ENCODE assay signal across 16 cellular contexts in the genomic region with DNA sequence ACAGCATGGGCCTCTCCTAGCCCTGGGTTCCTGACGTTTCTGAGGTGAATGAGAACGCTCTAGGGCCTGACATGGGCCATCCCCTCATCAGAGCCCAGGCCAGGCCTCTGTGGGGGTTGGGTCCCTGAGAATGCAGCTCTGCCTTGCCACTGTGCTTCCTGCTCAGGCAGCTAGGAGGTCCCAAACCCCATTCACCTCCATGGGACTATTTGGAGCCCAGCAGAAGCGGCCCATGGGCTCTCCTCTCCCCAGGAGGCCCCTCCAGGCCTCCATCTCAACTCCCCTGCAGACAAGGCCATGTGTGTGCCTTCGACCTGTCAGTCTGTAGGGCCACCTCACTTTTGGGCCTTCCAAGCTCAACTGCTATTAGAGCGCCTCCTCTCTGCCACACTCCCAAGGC. TPM values are rescaled to one million over a fixed set of nuclear protein-coding genes. Genes with fewer than 3 reads are reported as not detected.
A peak's percentile ranks its signal among the peaks of the same experiment; 100 is the strongest.
DNase-seq lines count a peak whose midpoint lies in the region; ATAC-seq, FAIRE-seq and TF ChIP-seq lines count a peak whose summit lies in the region.
"Had no signal": no experiment of that assay in that cellular context is flagged by ENCODE, and none has a peak within 500 bp of the region (broad histone marks: within the 10 kb centered on the region; RNA-seq: fewer than 3 reads in every experiment).

No MANE protein-coding gene starts in this region.

- WGBS in HepG2 (ENCODE audit: low lambda C conversion rate) = 100% methylated on average over 3 of the region's 5 CpGs
- 93% methylated on average over 3 of the region's 5 CpGs for WGBS in right lobe of liver (ENCODE audit: insufficient coverage, low coverage, low lambda C conversion rate, missing lambda C conversion rate)
- WGBS in spleen, 5 donors = 89 to 100% (median 97%) methylated on average over 1 to 5 of the region's 5 CpGs

- ATAC-seq in HepG2 = no peak; the same call in 2 of the 3 replicates
- ATAC-seq in right lobe of liver = no peak
- no peak for ATAC-seq in WTC11
- no peak for ATAC-seq in lower lobe of right lung
- ATAC-seq in HG03108 (IDR thresholded peaks at IDR 0.05; ENCODE audit: unreplicated experiment) = no peak
- ATAC-seq: left colon had no signal

- 0 out of 2 replicates have a peak overlapping the region, but pooled peaks have one; percentile 27 for H3K9ac ChIP-seq in HepG2 (ENCODE audit: insufficient read depth, low read depth, low read length)

- peaks cover 64% of the 10 kb centered on the region for H3K4me1 ChIP-seq in HepG2 (ENCODE audit: insufficient read depth, low read length)
- peaks cover 4 to 42% (median 22%) of the 10 kb centered on the region in 4 donors for H3K4me1 ChIP-seq in right lobe of liver
- peaks cover 83% of the 10 kb centered on the region for H3K4me1 ChIP-seq in lower lobe of right lung
- H3K4me1 ChIP-seq in spleen = peaks cover 25 to 100% (median 86%) of the 10 kb centered on the region in 6 donors

- peak overlapping the region; percentile 49; the same call in 1 of the 2 replicates for H3K27ac Mint-ChIP-seq in WTC11

- no peak overlapping the region for H3K4me2 ChIP-seq in HepG2 (ENCODE audit: low read depth, low read length)

- H3K27me3 ChIP-seq in HepG2 (ENCODE audit: control insufficient read depth in 1 of 2, insufficient read depth in 2 of 2, low read length in 2 of 2) (no peaks in the 10 kb centered on the region), right lobe of liver (no peaks in the 10 kb centered on the region), lower lobe of right lung (ENCODE audit: low read depth) (no peaks in the 10 kb centered on the region), spleen (replicated peaks in 1 of 7) (no peaks in the 10 kb centered on the region)
- H3K27me3 ChIP-seq: suprapubic skin had no signal

- H4K20me1 ChIP-seq in HepG2 (ENCODE audit: insufficient read depth, low read length) = peaks cover 56% of the 10 kb centered on the region

- H3K36me3 ChIP-seq in HepG2 (replicated peaks in 1 of 2; ENCODE audit: control insufficient read depth in 1 of 2, insufficient read depth in 2 of 2, low read length in 2 of 2) (peaks cover 0 to 1% of the 10 kb centered on the region in 2 experiments; a peak in 2 of 5 replicates), right lobe of liver (no peaks in the 10 kb centered on the region), lower lobe of right lung (no peaks in the 10 kb centered on the region), spleen (peaks cover 0 to 4% (median 0%) of the 10 kb centered on the region in 6 donors)
- H3K36me3 ChIP-seq: suprapubic skin had no signal

- H3K27me3 Mint-ChIP-seq in WTC11 (ENCODE audit: low read depth) = no peaks in the 10 kb centered on the region
- H3K27me3 Mint-ChIP-seq: naive B cell had no signal

- in situ Hi-C loops in HepG2 (cut with HindIII; ENCODE audit: extremely low pct_ligation_motif_present, low pct_unique_long_range_greater_than_20kb) = no loop called here

- H3K4me1 Mint-ChIP-seq in WTC11 = peaks cover 31% of the 10 kb centered on the region

- H3K36me3 Mint-ChIP-seq in WTC11 = no peaks in the 10 kb centered on the region
- H3K36me3 Mint-ChIP-seq: naive B cell had no signal

- DNase-seq in HepG2 (ENCODE audit: low spot score) (no peak), right lobe of liver (no peak), WTC11 (ENCODE audit: low spot score) (no peak), lower lobe of right lung (no peak), SKM-1 (lab: John Stamatoyannopoulos, UW; ENCODE audit: unreplicated experiment) (no peak), GM10248 (ENCODE audit: extremely low spot score) (no peak), spleen (no peak)
- DNase-seq: DMS79; left colon; naive B cell; NCI-H2171 treated with DMSO at 0.1 percent for 48 hours; NK-92 treated with Interleukin-12 subunit alpha and Interleukin-12 subunit beta, amount 100 ng/mL, for 24 hours; SIG-M5 had no signal

- peaks cover 81% of the 10 kb centered on the region for H3K79me2 ChIP-seq in HepG2 (ENCODE audit: insufficient read depth, low read length)

- no peaks in the 10 kb centered on the region for H3K9me3 Mint-ChIP-seq in WTC11
- H3K9me3 Mint-ChIP-seq: naive B cell had no signal

- peak; percentile 26; the same call in 1 of the 2 replicates for TF ChIP-seq CTCF in HepG2 (CRISPR knock-in tag; IDR thresholded peaks at IDR 0.05)
- no peak for TF ChIP-seq CTCF in right lobe of liver (IDR thresholded peaks at IDR 0.05)
- TF ChIP-seq CTCF in WTC11 (IDR thresholded peaks at IDR 0.05) = no peak
- TF ChIP-seq CTCF in lower lobe of right lung (IDR thresholded peaks at IDR 0.05) = no peak
- no peak for TF ChIP-seq CTCF in GM10248 (IDR thresholded peaks at IDR 0.05; ENCODE audit: control extremely low read depth, extremely low read depth, low read depth, missing control alignments)
- TF ChIP-seq CTCF in spleen (IDR thresholded peaks at IDR 0.05 in 8 of 11, conservative IDR thresholded peaks at IDR 0.05 in 3 of 11) = peak in 1 of 11 experiments; percentile 24

- TF ChIP-seq POLR2A in HepG2 (IDR thresholded peaks at IDR 0.05; ENCODE audit: insufficient read depth in 1 of 2, low read depth in 2 of 2, low read length in 2 of 2) (no peak), right lobe of liver (IDR thresholded peaks at IDR 0.05) (no peak), spleen (IDR thresholded peaks at IDR 0.05) (no peak)

- no peak for TF ChIP-seq RAD21 in HepG2 (CRISPR knock-in tag; IDR thresholded peaks at IDR 0.05)

- CTCF ChIA-PET in HepG2 (lab: Yijun Ruan, JAX; ENCODE audit: low intra/inter-chr PET ratio, low total read pairs) = no interaction called here
- CTCF ChIA-PET in WTC11 (lab: Charles Lee) = interaction anchor here (0.5 to 3.7 kb wide), 21 partner anchors 10 to 362 kb away, joined by 3 to 31 read pairs (median 5); partner anchors contain the start of gene ELL
- CTCF ChIA-PET in GM10248 (lab: Yijun Ruan, JAX) = interaction anchor here (0.8 to 2.3 kb wide), 8 partner anchors 8 to 205 kb away, joined by 3 to 11 read pairs (median 4); no protein-coding TSS in a partner anchor

- H3K4me3 Mint-ChIP-seq in WTC11 = no peak overlapping the region
- H3K4me3 Mint-ChIP-seq: naive B cell had no signal

- no peaks in the 10 kb centered on the region for H3K9me3 ChIP-seq in HepG2 (ENCODE audit: low read length)
- H3K9me3 ChIP-seq in right lobe of liver = no peaks in the 10 kb centered on the region
- H3K9me3 ChIP-seq in lower lobe of right lung = no peaks in the 10 kb centered on the region
- no peaks in the 10 kb centered on the region for H3K9me3 ChIP-seq in spleen
- H3K9me3 ChIP-seq: suprapubic skin had no signal

- intact Hi-C loops in HepG2 (cut with micrococcal nuclease; ENCODE audit: unreplicated experiment) = loop anchor here (5.0 kb wide), 1 partner anchor 37 kb away; the partner anchor contains the start of gene ELL
- intact Hi-C loops in right lobe of liver (cut with DNase I) = no loop called here
- intact Hi-C loops in lower lobe of right lung (cut with DNase I) = no loop called here
- intact Hi-C loops in spleen (cut with DNase I; ENCODE audit: low total_unique reads) = no loop called here

- FAIRE-seq in HepG2 (lab: Jason Lieb, UNC) = no peak
- FAIRE-seq: HTR-8/SVneo had no signal

- H3K4me3 ChIP-seq in HepG2 (replicated peaks in 1 of 3; ENCODE audit: insufficient read depth in 1 of 3, low read depth in 2 of 3, low read length in 3 of 3) (no peak overlapping the region), right lobe of liver (no peak overlapping the region), lower lobe of right lung (no peak overlapping the region), spleen (no peak overlapping the region)
- H3K4me3 ChIP-seq: suprapubic skin had no signal

- BruUV-seq in HepG2 (replicated peaks; lab: Mats Ljungman, UMichigan) = no TSS peak

- POLR2A ChIA-PET in HepG2 (lab: Yijun Ruan, JAX) (interaction anchor here (0.7 to 1.1 kb wide), 2 partner anchors 9 to 103 kb away, joined by 3 read pairs; no protein-coding TSS in a partner anchor), WTC11 (lab: Charles Lee) (interaction anchor here (0.8 kb wide), 1 partner anchor 105 kb away, joined by 3 read pairs; no protein-coding TSS in a partner anchor), GM10248 (lab: Yijun Ruan, JAX) (no interaction called here)

- TF ChIP-seq EP300 in HepG2 (IDR thresholded peaks at IDR 0.05; ENCODE audit: low read depth in 2 of 2, low read length in 2 of 2) = no peak
- TF ChIP-seq EP300 in HepG2 (CRISPR knock-in tag; IDR thresholded peaks at IDR 0.05; ENCODE audit: borderline replicate concordance) = no peak

- H2AFZ ChIP-seq in HepG2 (ENCODE audit: low read length) = no peak overlapping the region

- H3K27ac ChIP-seq in HepG2 (ENCODE audit: extremely low read length, insufficient read depth, low read length) = no peak overlapping the region
- H3K27ac ChIP-seq in right lobe of liver = no peak overlapping the region
- peak overlapping the region; percentile 71 for H3K27ac ChIP-seq in lower lobe of right lung
- peak overlapping the region in 3 of 8 donors; percentile 18 to 53 (median 27) for H3K27ac ChIP-seq in spleen
- H3K27ac ChIP-seq: suprapubic skin had no signal

RNA-seq across cellular contexts. Expression of gene ELL, which starts 36.9 kb away (rescaled TPM):
- total RNA-seq in HepG2 (2016; rRNA removed; fragmentation: Illumina TruSeq; extraction: Trizol) (3.2 and 3.7 TPM in 2 replicates), right lobe of liver (10 to 100 TPM in 2 of 6 experiments, 1 to 10 TPM in 4; 5.3 to 11.9 (median 8.6) TPM), WTC11 (2021) (11.6 to 17.3 TPM (median 13.1 TPM) in 3 replicates), lower lobe of right lung (19.7 TPM), spleen (10 to 100 TPM; 23.0 to 44.8 (median 32.1) TPM)
- total RNA-seq in HepG2 (2016; cell fraction: cytosol; rRNA removed; fragmentation: Illumina TruSeq; extraction: Trizol; ENCODE audit: low read depth) = 0.71 and 1.1 TPM in 2 replicates
- 2.7 and 4.1 TPM in 2 replicates for total RNA-seq in HepG2 (2016; cell fraction: insoluble cytoplasmic fraction; rRNA removed; fragmentation: Illumina TruSeq; extraction: Trizol)
- total RNA-seq in HepG2 (2016; cell fraction: membrane; rRNA removed; fragmentation: Illumina TruSeq; extraction: Trizol) = 2.3 and 2.5 TPM in 2 replicates
- total RNA-seq in HepG2 (2016; cell fraction: nucleus; rRNA removed; fragmentation: Illumina TruSeq; extraction: Trizol) = 3.3 and 4.8 TPM in 2 replicates
- polyA plus RNA-seq in HepG2 (2011; rRNA removed) (5.4 and 5.8 TPM in 2 replicates), spleen (10 to 100 TPM in 1 of 3 donors, 1 to 10 TPM in 2; 4.5 to 14.2 (median 7.9) TPM)
- 3.2 and 4.3 TPM in 2 replicates for polyA plus RNA-seq in HepG2 (2011; cell fraction: cytosol; rRNA removed)
- 27.1 and 34.7 TPM in 2 replicates for polyA plus RNA-seq in HepG2 (2011; cell fraction: nucleus; rRNA removed)
- 7.1 TPM in 2 replicates for polyA plus RNA-seq in HepG2 (2012)
- polyA plus RNA-seq in HepG2 (2016; cell fraction: cytosol; fragmentation: Illumina TruSeq; extraction: Trizol; ENCODE audit: low read depth) = 0.20 and 0.33 TPM in 2 replicates
- 3.1 and 4.0 TPM in 2 replicates for polyA plus RNA-seq in HepG2 (2016; cell fraction: insoluble cytoplasmic fraction; fragmentation: Illumina TruSeq; extraction: Trizol; ENCODE audit: low read depth)
- polyA plus RNA-seq in HepG2 (2016; cell fraction: membrane; fragmentation: Illumina TruSeq; extraction: Trizol; ENCODE audit: low read depth) = 1.0 and 1.1 TPM in 2 replicates
- 5.1 and 5.2 TPM in 2 replicates for polyA plus RNA-seq in HepG2 (2016; cell fraction: nucleus; fragmentation: Illumina TruSeq; extraction: Trizol; ENCODE audit: insufficient read depth, low read depth)
- 6.3 and 17.2 TPM in 2 replicates for polyA minus RNA-seq in HepG2 (2011; rRNA and poly(A)+ RNA removed; ENCODE audit: low replicate concordance)
- 6.0 and 8.8 TPM in 2 replicates for polyA minus RNA-seq in HepG2 (2011; cell fraction: cytosol; rRNA and poly(A)+ RNA removed)
- 12.9 and 14.3 TPM in 2 replicates for polyA minus RNA-seq in HepG2 (2011; cell fraction: nucleus; rRNA and poly(A)+ RNA removed)

RNA-seq across cellular contexts. Expression of gene ISYNA1, which starts 47.1 kb away (rescaled TPM):
- 29.4 and 48.5 TPM in 2 replicates for total RNA-seq in HepG2 (2016; rRNA removed; fragmentation: Illumina TruSeq; extraction: Trizol)
- 8.4 and 10.1 TPM in 2 replicates for total RNA-seq in HepG2 (2016; cell fraction: cytosol; rRNA removed; fragmentation: Illumina TruSeq; extraction: Trizol; ENCODE audit: low read depth)
- 29.3 and 46.4 TPM in 2 replicates for total RNA-seq in HepG2 (2016; cell fraction: insoluble cytoplasmic fraction; rRNA removed; fragmentation: Illumina TruSeq; extraction: Trizol)
- 16.0 and 18.7 TPM in 2 replicates for total RNA-seq in HepG2 (2016; cell fraction: membrane; rRNA removed; fragmentation: Illumina TruSeq; extraction: Trizol)
- total RNA-seq in HepG2 (2016; cell fraction: nucleus; rRNA removed; fragmentation: Illumina TruSeq; extraction: Trizol) = 33.6 and 37.4 TPM in 2 replicates
- polyA plus RNA-seq in HepG2 (2011; rRNA removed) = 29.6 and 36.5 TPM in 2 replicates
- polyA plus RNA-seq in HepG2 (2011; cell fraction: cytosol; rRNA removed) = 14.0 and 25.3 TPM in 2 replicates
- polyA plus RNA-seq in HepG2 (2011; cell fraction: nucleus; rRNA removed) = 246 and 367 TPM in 2 replicates
- polyA plus RNA-seq in HepG2 (2012) = 32.5 and 49.8 TPM in 2 replicates
- 16.0 and 16.5 TPM in 2 replicates for polyA plus RNA-seq in HepG2 (2016; cell fraction: cytosol; fragmentation: Illumina TruSeq; extraction: Trizol; ENCODE audit: low read depth)
- polyA plus RNA-seq in HepG2 (2016; cell fraction: insoluble cytoplasmic fraction; fragmentation: Illumina TruSeq; extraction: Trizol; ENCODE audit: low read depth) = 44.6 and 57.4 TPM in 2 replicates
- 18.1 and 22.4 TPM in 2 replicates for polyA plus RNA-seq in HepG2 (2016; cell fraction: membrane; fragmentation: Illumina TruSeq; extraction: Trizol; ENCODE audit: low read depth)
- 103 and 119 TPM in 2 replicates for polyA plus RNA-seq in HepG2 (2016; cell fraction: nucleus; fragmentation: Illumina TruSeq; extraction: Trizol; ENCODE audit: insufficient read depth, low read depth)
- polyA minus RNA-seq in HepG2 (2011; rRNA and poly(A)+ RNA removed; ENCODE audit: low replicate concordance) = 1.3 and 50.2 TPM in 2 replicates
- 20.4 and 29.0 TPM in 2 replicates for polyA minus RNA-seq in HepG2 (2011; cell fraction: cytosol; rRNA and poly(A)+ RNA removed)
- polyA minus RNA-seq in HepG2 (2011; cell fraction: nucleus; rRNA and poly(A)+ RNA removed) = 13.3 and 14.3 TPM in 2 replicates
- 1 to 10 TPM; 6.5 to 8.3 (median 7.8) TPM for total RNA-seq in right lobe of liver
- 236 to 310 TPM (median 307 TPM) in 3 replicates for total RNA-seq in WTC11 (2021)
- total RNA-seq in lower lobe of right lung = 30.6 TPM
- 10 to 100 TPM; 37.5 to 82.3 (median 44.4) TPM for total RNA-seq in spleen
- 10 to 100 TPM; 31.7 to 58.2 (median 49.0) TPM for polyA plus RNA-seq in spleen

RNA-seq across cellular contexts. Expression of gene FKBP8, which starts 58.4 kb away (rescaled TPM):
- 75.1 and 81.7 TPM in 2 replicates for total RNA-seq in HepG2 (2016; rRNA removed; fragmentation: Illumina TruSeq; extraction: Trizol)
- total RNA-seq in HepG2 (2016; cell fraction: cytosol; rRNA removed; fragmentation: Illumina TruSeq; extraction: Trizol; ENCODE audit: low read depth) = 75.9 and 83.0 TPM in 2 replicates
- total RNA-seq in HepG2 (2016; cell fraction: insoluble cytoplasmic fraction; rRNA removed; fragmentation: Illumina TruSeq; extraction: Trizol) = 78.1 and 87.6 TPM in 2 replicates
- total RNA-seq in HepG2 (2016; cell fraction: membrane; rRNA removed; fragmentation: Illumina TruSeq; extraction: Trizol) = 92.2 and 111 TPM in 2 replicates
- 32.7 and 42.9 TPM in 2 replicates for total RNA-seq in HepG2 (2016; cell fraction: nucleus; rRNA removed; fragmentation: Illumina TruSeq; extraction: Trizol)
- polyA plus RNA-seq in HepG2 (2011; rRNA removed) = 93.9 and 135 TPM in 2 replicates
- polyA plus RNA-seq in HepG2 (2011; cell fraction: cytosol; rRNA removed) = 101 and 179 TPM in 2 replicates
- polyA plus RNA-seq in HepG2 (2011; cell fraction: nucleus; rRNA removed) = 159 and 173 TPM in 2 replicates
- 93.8 and 130 TPM in 2 replicates for polyA plus RNA-seq in HepG2 (2012)
- 84.6 and 95.1 TPM in 2 replicates for polyA plus RNA-seq in HepG2 (2016; cell fraction: cytosol; fragmentation: Illumina TruSeq; extraction: Trizol; ENCODE audit: low read depth)
- polyA plus RNA-seq in HepG2 (2016; cell fraction: insoluble cytoplasmic fraction; fragmentation: Illumina TruSeq; extraction: Trizol; ENCODE audit: low read depth) = 107 and 111 TPM in 2 replicates
- 117 and 126 TPM in 2 replicates for polyA plus RNA-seq in HepG2 (2016; cell fraction: membrane; fragmentation: Illumina TruSeq; extraction: Trizol; ENCODE audit: low read depth)
- 80.5 and 87.9 TPM in 2 replicates for polyA plus RNA-seq in HepG2 (2016; cell fraction: nucleus; fragmentation: Illumina TruSeq; extraction: Trizol; ENCODE audit: insufficient read depth, low read depth)
- 96.9 and 151 TPM in 2 replicates for polyA minus RNA-seq in HepG2 (2011; rRNA and poly(A)+ RNA removed; ENCODE audit: low replicate concordance)
- polyA minus RNA-seq in HepG2 (2011; cell fraction: cytosol; rRNA and poly(A)+ RNA removed) = 63.3 and 77.3 TPM in 2 replicates
- polyA minus RNA-seq in HepG2 (2011; cell fraction: nucleus; rRNA and poly(A)+ RNA removed) = 16.6 and 20.1 TPM in 2 replicates
- total RNA-seq in right lobe of liver = 100 to 1,000 TPM in 3 of 6 experiments, 10 to 100 TPM in 3; 92.7 to 179 (median 118) TPM
- 345 to 423 TPM (median 410 TPM) in 3 replicates for total RNA-seq in WTC11 (2021)
- 195 TPM for total RNA-seq in lower lobe of right lung
- total RNA-seq in spleen = 100 to 1,000 TPM; 183 to 309 (median 203) TPM
- polyA plus RNA-seq in spleen = 100 to 1,000 TPM; 131 to 276 (median 141) TPM

Comparison
In these comparisons a context has a peak if more than half of its experiments do, and no peak if none do; other contexts are left out.
1. Of the 50 proteins assayed by ChIP-seq in both HepG2 and WTC11: peak only in HepG2: CTCF; only in WTC11: none; in both: none; in neither: 49.